13 cellular contexts compared by ENCODE assay signal in the genomic region with DNA sequence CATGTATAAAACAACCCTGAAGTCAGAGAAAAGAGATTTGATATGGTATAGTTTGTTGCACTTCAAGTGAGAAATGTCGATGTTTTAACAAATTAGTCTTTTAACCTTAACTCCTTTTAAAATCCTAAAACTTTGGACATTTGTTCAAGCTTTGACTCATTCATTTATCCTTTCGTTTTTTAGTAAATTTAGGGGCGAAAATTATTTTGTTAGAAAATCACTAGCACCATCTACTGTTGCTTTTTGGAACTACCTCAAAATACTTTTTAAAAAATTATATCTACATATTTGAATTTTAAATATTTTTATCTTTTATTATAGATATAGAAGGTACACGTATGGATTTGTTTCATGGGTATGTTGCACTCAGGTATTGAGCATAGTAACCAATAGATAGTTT.
DNase-seq lines count a peak whose midpoint lies in the region; ATAC-seq and TF ChIP-seq lines count a peak whose summit lies in the region.
"Had no signal": no experiment of that assay in that cellular context is flagged by ENCODE, and none has a peak within 500 bp of the region (broad histone marks: within the 10 kb centered on the region; RNA-seq: fewer than 3 reads in every experiment).

No MANE protein-coding gene starts in this region.

- peak; percentile 20 for TF ChIP-seq CTCF in DND-41 (IDR thresholded peaks at IDR 0.05; ENCODE audit: borderline replicate concordance, extremely low read depth, low read length, poor library complexity, severe bottlenecking)
- peak; percentile 34 for TF ChIP-seq CTCF in MM.1S (IDR thresholded peaks at IDR 0.05; ENCODE audit: low read length)
- TF ChIP-seq CTCF in neural crest cell (conservative IDR thresholded peaks at IDR 0.05), result peak; percentile 74

- no peak overlapping the region for H3K4me3 Mint-ChIP-seq in neural crest cell
- H3K4me3 Mint-ChIP-seq: activated T-cell treated with anti-CD3 and anti-CD28 coated beads, Interleukin-2, amount 50 U/mL, for 72 hours had no signal

- H3K4me3 ChIP-seq in DND-41 (ENCODE audit: low read depth in 1 of 2, low read length in 2 of 2) (no peak overlapping the region), MM.1S (ENCODE audit: low read length) (no peak overlapping the region; the same call in 1 of the 2 replicates)
- H3K4me3 ChIP-seq: lung, stomach had no signal

- no peak overlapping the region for H3K27ac Mint-ChIP-seq in neural crest cell (ENCODE audit: unreplicated experiment)
- H3K27ac Mint-ChIP-seq: activated T-cell treated with anti-CD3 and anti-CD28 coated beads, Interleukin-2, amount 50 U/mL, for 72 hours had no signal

- H3K4me1 ChIP-seq in DND-41 (ENCODE audit: insufficient read depth, low read length) (no peaks in the 10 kb centered on the region), MM.1S (ENCODE audit: low read length) (no peaks in the 10 kb centered on the region)
- H3K4me1 ChIP-seq: stomach had no signal

- H3K36me3 Mint-ChIP-seq in neural crest cell (ENCODE audit: low read depth), result no peaks in the 10 kb centered on the region

- H2AFZ ChIP-seq in DND-41 (ENCODE audit: low read depth, low read length) (no peak overlapping the region), MM.1S (ENCODE audit: low read length) (peak overlapping the region; percentile 51; the same call in 1 of the 2 replicates)

- H3F3A ChIP-seq in MM.1S (ENCODE audit: insufficient read depth, low read length), result no peaks in the 10 kb centered on the region

- H4K20me1 ChIP-seq in DND-41 (ENCODE audit: insufficient read depth, low read length) (no peaks in the 10 kb centered on the region), MM.1S (ENCODE audit: insufficient read depth, low read length) (no peaks in the 10 kb centered on the region)

- H3K27me3 ChIP-seq in DND-41 (ENCODE audit: insufficient read depth, low read length, poor library complexity) (no peaks in the 10 kb centered on the region), MM.1S (replicated peaks; ENCODE audit: insufficient read depth, low read length) (no peaks in the 10 kb centered on the region)
- H3K27me3 ChIP-seq: stomach had no signal

- H3K4me1 Mint-ChIP-seq in neural crest cell, result no peaks in the 10 kb centered on the region

- no peaks in the 10 kb centered on the region for H3K27me3 Mint-ChIP-seq in neural crest cell (ENCODE audit: low read depth)

- H3K4me2 ChIP-seq in DND-41 (ENCODE audit: insufficient read depth, low read length), result no peak overlapping the region
- peak overlapping the region; percentile 22; the same call in 1 of the 2 replicates for H3K4me2 ChIP-seq in MM.1S (ENCODE audit: low read depth, low read length)

- no peaks in the 10 kb centered on the region for H3K79me2 ChIP-seq in DND-41 (ENCODE audit: insufficient read depth, low read length)
- no peaks in the 10 kb centered on the region for H3K79me2 ChIP-seq in MM.1S (ENCODE audit: low read length)

- no peaks in the 10 kb centered on the region for H3K9me3 Mint-ChIP-seq in neural crest cell
- H3K9me3 Mint-ChIP-seq: activated T-cell treated with anti-CD3 and anti-CD28 coated beads, Interleukin-2, amount 50 U/mL, for 72 hours had no signal

- ATAC-seq in DND-41 (ENCODE audit: insufficient read depth, low read depth) (no peak), GM21390 (IDR thresholded peaks at IDR 0.05; ENCODE audit: unreplicated experiment) (no peak), GM19351 (IDR thresholded peaks at IDR 0.05; ENCODE audit: unreplicated experiment) (no peak), HG02870 (IDR thresholded peaks at IDR 0.05; ENCODE audit: unreplicated experiment) (no peak)
- ATAC-seq: activated T-cell treated with anti-CD3 and anti-CD28 coated beads, Interleukin-2, amount 50 U/mL, for 72 hours had no signal

- no peaks in the 10 kb centered on the region for H3K9me2 ChIP-seq in MM.1S (replicated peaks; ENCODE audit: insufficient read depth, low read length)

- no peak for DNase-seq in DND-41
- DNase-seq in MM.1S, result no peak
- peak; percentile 7 for DNase-seq in dermis blood vessel endothelial cell
- DNase-seq in neural crest cell (ENCODE audit: low read depth, low spot score), result no peak
- no peak for DNase-seq in NCI-H526 treated with DMSO at 0.1 percent for 48 hours (lab: John Stamatoyannopoulos, UW)
- DNase-seq: activated T-cell treated with anti-CD3 and anti-CD28 coated beads, Interleukin-2, amount 50 U/mL, for 72 hours; NCI-H2029 treated with DMSO at 0.1 percent for 48 hours; stomach; T-helper 1 cell had no signal

- H3K27ac ChIP-seq in DND-41 (ENCODE audit: low read length) (no peak overlapping the region), MM.1S (ENCODE audit: low read length) (no peak overlapping the region)
- H3K27ac ChIP-seq: stomach had no signal

- H3K36me3 ChIP-seq in DND-41 (ENCODE audit: insufficient read depth, low read length) (no peaks in the 10 kb centered on the region), MM.1S (replicated peaks; ENCODE audit: insufficient read depth, low read length) (no peaks in the 10 kb centered on the region)
- H3K36me3 ChIP-seq: stomach had no signal

- no peak overlapping the region for H3K9ac ChIP-seq in DND-41 (ENCODE audit: low read depth, low read length)
- H3K9ac ChIP-seq in MM.1S (ENCODE audit: low read length), result no peak overlapping the region

- H3K9me3 ChIP-seq in DND-41 (ENCODE audit: insufficient read depth, low read length, severe bottlenecking) (no peaks in the 10 kb centered on the region), MM.1S (replicated peaks; ENCODE audit: insufficient read depth, low read length) (no peaks in the 10 kb centered on the region)
- H3K9me3 ChIP-seq: stomach had no signal

Comparison
In these comparisons a context has a peak if more than half of its experiments do, and no peak if none do; other contexts are left out.
1. CTCF ChIP-seq: peak in every context shown above with its lines; median percentile 74 in neural crest cell; 34 in MM.1S; 20 in DND-41.